1 cellular context compared by ENCODE assay signal in genomic region chr17:30273373-30273772, GRCh38.
TF ChIP-seq lines count a peak whose summit lies in the region.

No MANE protein-coding gene starts in this region.

TF ChIP-seq in IMR-90, 13 proteins besides CTCF, POLR2A, EP300 and RAD21:
- TF ChIP-seq MAZ (IDR thresholded peaks at IDR 0.05; ENCODE audit: borderline replicate concordance, low read depth, low read length), result no peak
- TF ChIP-seq CHD1 (IDR thresholded peaks at IDR 0.05; ENCODE audit: low read depth, low read length), result no peak
- TF ChIP-seq USF2 (IDR thresholded peaks at IDR 0.05; ENCODE audit: low read depth, low read length), result no peak
- no peak for TF ChIP-seq MAFK (IDR thresholded peaks at IDR 0.05; ENCODE audit: low read depth, low read length)
- no peak for TF ChIP-seq CEBPB (IDR thresholded peaks at IDR 0.05; ENCODE audit: low read depth, low read length)
- TF ChIP-seq NFE2L2 (IDR thresholded peaks at IDR 0.05; ENCODE audit: low read depth, low read length), result no peak
- no peak for TF ChIP-seq MXI1 (IDR thresholded peaks at IDR 0.05; ENCODE audit: borderline replicate concordance, low read depth, low read length)
- TF ChIP-seq FOS (IDR thresholded peaks at IDR 0.05; ENCODE audit: low read depth, low read length), result no peak
- no peak for TF ChIP-seq RCOR1 (IDR thresholded peaks at IDR 0.05; ENCODE audit: insufficient replicate concordance, low read length)
- no peak for TF ChIP-seq ELK1 (IDR thresholded peaks at IDR 0.05; ENCODE audit: borderline replicate concordance, low read depth, low read length)
- no peak for TF ChIP-seq RFX5 (IDR thresholded peaks at IDR 0.05; ENCODE audit: low read depth, low read length)
- no peak for TF ChIP-seq SMC3 (IDR thresholded peaks at IDR 0.05; ENCODE audit: low read depth, low read length)
- no peak for TF ChIP-seq BHLHE40 (IDR thresholded peaks at IDR 0.05; ENCODE audit: low read depth, low read length)
